15 cellular contexts compared by ENCODE assay signal in the genomic region with DNA sequence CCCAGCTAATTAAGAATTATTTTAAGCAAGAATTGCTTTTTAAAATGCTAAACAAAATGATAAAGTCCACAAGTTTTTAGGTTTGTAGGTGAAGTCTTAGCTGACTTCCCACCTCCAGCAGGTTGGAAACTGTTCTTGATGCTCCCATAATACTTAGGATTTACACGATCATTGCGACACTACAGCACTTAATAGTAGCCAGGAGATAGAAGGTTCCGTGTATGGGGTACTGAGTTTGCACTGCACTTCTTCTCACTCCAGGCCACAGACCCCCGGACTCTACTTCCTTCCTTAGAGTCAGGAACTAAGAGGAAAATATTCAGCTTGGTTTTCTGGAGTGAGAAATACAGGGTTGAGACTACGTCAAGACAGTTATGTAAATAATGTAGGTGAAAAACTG. TPM values are rescaled to one million over a fixed set of nuclear protein-coding genes. Genes with fewer than 3 reads are reported as not detected.
DNase-seq lines count a peak whose midpoint lies in the region; ATAC-seq and TF ChIP-seq lines count a peak whose summit lies in the region.
"Had no signal": no experiment of that assay in that cellular context is flagged by ENCODE, and none has a peak within 500 bp of the region (broad histone marks: within the 10 kb centered on the region; RNA-seq: fewer than 3 reads in every experiment).

No MANE protein-coding gene starts in this region.

- intact Hi-C loops in adrenal gland (cut with DNase I) = no loop called here
- intact Hi-C loops in lower lobe of right lung (cut with DNase I) = no loop called here
- intact Hi-C loops in transverse colon (cut with DNase I; ENCODE audit: low total_unique reads) = no loop called here

- TF ChIP-seq EP300 in transverse colon (IDR thresholded peaks at IDR 0.05; ENCODE audit: low read depth) = no peak

- TF ChIP-seq POLR2A in adrenal gland (IDR thresholded peaks at IDR 0.05) (no peak), transverse colon (IDR thresholded peaks at IDR 0.05) (no peak)

- H3K9me3 ChIP-seq in adrenal gland (replicated peaks in 1 of 3) = no peaks in the 10 kb centered on the region
- no peaks in the 10 kb centered on the region for H3K9me3 ChIP-seq in lower lobe of right lung
- H3K9me3 ChIP-seq in transverse colon = no peaks in the 10 kb centered on the region
- H3K9me3 ChIP-seq: tibial nerve had no signal

- H3K36me3 ChIP-seq in adrenal gland (replicated peaks in 1 of 2) (no peaks in the 10 kb centered on the region), lower lobe of right lung (no peaks in the 10 kb centered on the region), transverse colon (no peaks in the 10 kb centered on the region)
- H3K36me3 ChIP-seq: cardiac muscle cell, tibial nerve had no signal

- no peak for TF ChIP-seq CTCF in adrenal gland (IDR thresholded peaks at IDR 0.05)
- no peak for TF ChIP-seq CTCF in lower lobe of right lung (IDR thresholded peaks at IDR 0.05)
- TF ChIP-seq CTCF in transverse colon (IDR thresholded peaks at IDR 0.05) = no peak

- H3K27ac ChIP-seq in adrenal gland = peak overlapping the region; percentile 65 to 75 (median 75)
- peak overlapping the region; percentile 56 for H3K27ac ChIP-seq in lower lobe of right lung
- H3K27ac ChIP-seq in transverse colon = peak overlapping the region; percentile 58 to 73 (median 70)
- H3K27ac ChIP-seq: cardiac muscle cell had no signal

- in situ Hi-C loops in transverse colon (cut with MboI; ENCODE audit: low pct_ligation_motif_present in 1 of 4, low pct_unique_long_range_greater_than_20kb in 1 of 4, low sequenced_read_pairs in 3 of 4) = no loop called here

- DNase-seq in SIG-M5 treated with dmso at 0.1 percent for 504 hours (lab: John Stamatoyannopoulos, UW; ENCODE audit: unreplicated experiment) (peak; percentile 11), SIG-M5 (lab: John Stamatoyannopoulos, UW) (no peak), adrenal gland (no peak), lower lobe of right lung (no peak), transverse colon (no peak), EL (no peak)
- DNase-seq: 8988T; activated naive CD4-positive, alpha-beta T cell treated with anti-CD3 and anti-CD28 coated beads, Interleukin-2, amount 10 ng/mL, durations not matched to agents 7 days and 5 days; endodermal cell; NCI-H146; NCI-H510A treated with DMSO at 0.1 percent for 48 hours had no signal

- no peak for ATAC-seq in lower lobe of right lung
- no peak for ATAC-seq in HG02798 (IDR thresholded peaks at IDR 0.05; ENCODE audit: poor library complexity, unreplicated experiment)
- ATAC-seq in GM21737 (IDR thresholded peaks at IDR 0.05; ENCODE audit: unreplicated experiment) = no peak

- WGBS in adrenal gland, 4 donors = 66 to 85% (median 73%) methylated on average over 5 of the region's 5 CpGs
- 87 to 91% methylated on average over 5 of the region's 5 CpGs for WGBS in transverse colon (ENCODE audit: low coverage in 1 of 2), 2 donors

- H3K4me3 ChIP-seq in adrenal gland = no peak overlapping the region
- no peak overlapping the region for H3K4me3 ChIP-seq in lower lobe of right lung
- H3K4me3 ChIP-seq in transverse colon = no peak overlapping the region
- H3K4me3 ChIP-seq: cardiac muscle cell, tibial nerve had no signal

- peaks cover 10 to 16% of the 10 kb centered on the region in 2 donors for H3K4me1 ChIP-seq in adrenal gland (replicated peaks in 1 of 2)
- peaks cover 28% of the 10 kb centered on the region for H3K4me1 ChIP-seq in lower lobe of right lung
- H3K4me1 ChIP-seq in transverse colon = peaks cover 3 to 28% (median 12%) of the 10 kb centered on the region in 4 donors

- H3K27me3 ChIP-seq in adrenal gland = no peaks in the 10 kb centered on the region
- H3K27me3 ChIP-seq in lower lobe of right lung (ENCODE audit: low read depth) = no peaks in the 10 kb centered on the region
- H3K27me3 ChIP-seq in transverse colon = no peaks in the 10 kb centered on the region
- H3K27me3 ChIP-seq: tibial nerve had no signal

RNA-seq across cellular contexts. Expression of a gene that starts 56.1 kb away (rescaled TPM):
- 100 to 1,000 TPM; 123 to 685 (median 238) TPM for total RNA-seq in adrenal gland
- polyA plus RNA-seq in adrenal gland = 100 to 1,000 TPM; 104 to 162 (median 136) TPM
- 195 TPM for total RNA-seq in lower lobe of right lung
- total RNA-seq in transverse colon = 1,000 to 10,000 TPM in 2 of 4 donors, 100 to 1,000 TPM in 1, 10 to 100 TPM in 1; 46.2 to 1,239 (median 876) TPM
